9 cellular contexts compared by ENCODE assay signal in the genomic region with DNA sequence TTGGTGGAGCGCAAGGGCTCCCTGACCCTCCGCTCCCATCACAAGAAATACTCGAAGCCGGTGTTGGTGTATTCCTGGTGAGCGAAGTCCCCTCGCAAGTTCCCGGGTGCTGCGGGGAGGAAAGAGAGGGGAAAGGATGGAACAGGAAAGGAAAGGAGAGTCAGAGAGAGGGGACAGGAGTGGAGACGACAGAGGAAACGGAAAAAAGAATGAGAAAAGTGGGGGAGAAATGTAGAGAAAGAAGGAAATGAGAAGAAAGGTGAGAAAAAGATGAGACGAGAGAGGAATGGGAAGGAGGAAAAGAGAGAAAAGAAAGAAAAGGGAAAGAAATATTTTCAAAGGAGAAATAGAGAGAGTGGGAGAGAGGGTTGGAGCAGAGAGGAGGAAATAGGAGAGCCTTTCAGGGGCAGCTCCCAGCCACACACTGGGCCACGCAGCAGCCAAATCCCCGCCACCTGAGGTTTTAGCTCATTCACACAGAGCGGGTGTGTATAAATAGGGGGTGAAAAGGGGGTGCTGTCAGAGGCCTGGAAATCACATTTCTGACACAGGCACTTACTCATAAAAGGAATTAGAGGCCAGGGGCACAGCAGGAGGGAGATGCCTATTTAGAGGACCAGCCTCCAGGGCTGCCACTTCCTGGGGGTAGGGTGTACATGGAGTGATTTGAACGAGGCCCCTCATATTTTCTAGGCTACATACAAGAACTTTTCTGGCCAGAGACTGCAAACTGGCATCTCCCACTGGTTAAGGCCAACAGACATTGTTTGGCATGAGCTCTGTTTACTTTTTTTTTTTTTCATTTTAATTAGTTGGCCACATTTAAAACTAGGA. TPM values are rescaled to one million over a fixed set of nuclear protein-coding genes. Genes with fewer than 3 reads are reported as not detected.
A peak's percentile ranks its signal among the peaks of the same experiment; 100 is the strongest.
DNase-seq lines count a peak whose midpoint lies in the region; ATAC-seq, FAIRE-seq and TF ChIP-seq lines count a peak whose summit lies in the region.
"Had no signal": no experiment of that assay in that cellular context is flagged by ENCODE, and none has a peak within 500 bp of the region (broad histone marks: within the 10 kb centered on the region; RNA-seq: fewer than 3 reads in every experiment).

No MANE protein-coding gene starts in this region.

- TF ChIP-seq CTCF in astrocyte (IDR thresholded peaks at IDR 0.05; ENCODE audit: insufficient read depth, low read depth, low read length) (no peak), keratinocyte (optimal IDR thresholded peaks at IDR 0.05 in 1 of 3, IDR thresholded peaks at IDR 0.05 in 1 of 3, conservative IDR thresholded peaks at IDR 0.05 in 1 of 3; ENCODE audit: extremely low read depth in 1 of 3, insufficient read depth in 2 of 3, low read length in 3 of 3) (no peak), tibial nerve (IDR thresholded peaks at IDR 0.05) (no peak)

- H3K9me3 ChIP-seq in astrocyte (ENCODE audit: insufficient read depth, low read depth, low read length) (no peaks in the 10 kb centered on the region), keratinocyte (ENCODE audit: control insufficient read depth, low read depth, low read length) (no peaks in the 10 kb centered on the region), subcutaneous abdominal adipose tissue (ENCODE audit: control insufficient read depth in 5 of 5, low read length in 5 of 5) (no peaks in the 10 kb centered on the region), tibial nerve (no peaks in the 10 kb centered on the region)

- no peaks in the 10 kb centered on the region for H3K79me2 ChIP-seq in astrocyte (ENCODE audit: insufficient read depth, low read length)
- no peaks in the 10 kb centered on the region for H3K79me2 ChIP-seq in keratinocyte (ENCODE audit: control insufficient read depth, insufficient read depth, low read length)

- no peaks in the 10 kb centered on the region for H3K9me1 ChIP-seq in keratinocyte (ENCODE audit: control insufficient read depth, extremely low read depth, insufficient read depth, low read length)

- H3K4me3 ChIP-seq in astrocyte (ENCODE audit: insufficient read depth, low read depth, low read length) (peak overlapping the region; percentile 36), keratinocyte (ENCODE audit: control insufficient read depth in 2 of 3, extremely low read depth in 1 of 3, insufficient read depth in 2 of 3, low read depth in 1 of 3, low read length in 3 of 3) (peak overlapping the region in 1 of 3 experiments; percentile 39), subcutaneous abdominal adipose tissue (ENCODE audit: low read depth in 1 of 5, low read length in 5 of 5) (peak overlapping the region in 3 of 5 donors; percentile 22 to 41 (median 31)), tibial nerve (peak overlapping the region in 1 of 4 donors; percentile 18)

- FAIRE-seq in astrocyte (lab: Jason Lieb, UNC), result no peak
- no peak for FAIRE-seq in keratinocyte (lab: Jason Lieb, UNC)

- H3K4me1 ChIP-seq in astrocyte (ENCODE audit: insufficient read depth, low read length) (peaks cover 5% of the 10 kb centered on the region), keratinocyte (ENCODE audit: control insufficient read depth, extremely low read depth, insufficient read depth, low read length) (no peaks in the 10 kb centered on the region), subcutaneous abdominal adipose tissue (ENCODE audit: control insufficient read depth in 5 of 5, insufficient read depth in 5 of 5, low read length in 5 of 5) (peaks cover 0 to 7% (median 6%) of the 10 kb centered on the region in 5 donors), tibial nerve (peaks cover 0 to 8% (median 0%) of the 10 kb centered on the region in 4 donors)

- H3K36me3 ChIP-seq in astrocyte (ENCODE audit: insufficient read depth, low read length), result no peaks in the 10 kb centered on the region
- no peaks in the 10 kb centered on the region for H3K36me3 ChIP-seq in keratinocyte (ENCODE audit: control insufficient read depth in 2 of 2, extremely low read depth in 1 of 2, insufficient read depth in 2 of 2, low read length in 2 of 2)
- no peaks in the 10 kb centered on the region for H3K36me3 ChIP-seq in subcutaneous abdominal adipose tissue (ENCODE audit: control insufficient read depth in 5 of 5, insufficient read depth in 5 of 5, low read length in 5 of 5)
- no peaks in the 10 kb centered on the region for H3K36me3 ChIP-seq in tibial nerve

- H3K27ac Mint-ChIP-seq in activated naive CD4-positive, alpha-beta T cell treated with anti-CD3 and anti-CD28 coated beads, Interleukin-2, amount 10 ng/mL, durations not matched to agents 7 days and 5 days, result no peak overlapping the region
- no peak overlapping the region for H3K27ac Mint-ChIP-seq in astrocyte (ENCODE audit: unreplicated experiment)

- H2AFZ ChIP-seq in astrocyte (ENCODE audit: low read depth, low read length), result peak overlapping the region; percentile 86
- H2AFZ ChIP-seq in keratinocyte (ENCODE audit: control insufficient read depth, low read length), result no peak overlapping the region

- CTCF ChIA-PET in activated naive CD4-positive, alpha-beta T cell treated with anti-CD3 and anti-CD28 coated beads, Interleukin-2, amount 10 ng/mL, durations not matched to agents 7 days and 5 days (lab: Charles Lee), result no interaction called here

- no peak overlapping the region for H3K27ac ChIP-seq in astrocyte (ENCODE audit: low read depth, low read length)
- H3K27ac ChIP-seq in keratinocyte (ENCODE audit: control insufficient read depth, insufficient read depth, low read length), result no peak overlapping the region
- no peak overlapping the region for H3K27ac ChIP-seq in subcutaneous abdominal adipose tissue (ENCODE audit: low read depth, low read length)
- no peak overlapping the region for H3K27ac ChIP-seq in tibial nerve

- 45% methylated on average over 15 of the region's 15 CpGs for WGBS in tibial nerve, 2 donors

- ATAC-seq in esophagus mucosa, result no peak

- H4K20me1 ChIP-seq in astrocyte (ENCODE audit: insufficient read depth, low read length) (no peaks in the 10 kb centered on the region), keratinocyte (ENCODE audit: control insufficient read depth, extremely low read depth, insufficient read depth, low read length) (no peaks in the 10 kb centered on the region)

- H3K27me3 Mint-ChIP-seq in activated naive CD4-positive, alpha-beta T cell treated with anti-CD3 and anti-CD28 coated beads, Interleukin-2, amount 10 ng/mL, durations not matched to agents 7 days and 5 days, result peaks cover 23% of the 10 kb centered on the region
- peaks cover 10% of the 10 kb centered on the region for H3K27me3 Mint-ChIP-seq in astrocyte (ENCODE audit: low read depth, unreplicated experiment)

- DNase-seq in activated naive CD4-positive, alpha-beta T cell treated with anti-CD3 and anti-CD28 coated beads, Interleukin-2, amount 10 ng/mL, durations not matched to agents 7 days and 5 days, result no peak
- DNase-seq in activated naive CD4-positive, alpha-beta T cell (lab: John Stamatoyannopoulos, UW), result no peak
- no peak for DNase-seq in astrocyte (ENCODE audit: low read depth)
- no peak for DNase-seq in keratinocyte (ENCODE audit: low read depth, low spot score)
- no peak for DNase-seq in SK-N-DZ (ENCODE audit: low spot score)
- no peak for DNase-seq in tibial nerve (ENCODE audit: low spot score in 2 of 2)

- TF ChIP-seq POLR2A in tibial nerve (IDR thresholded peaks at IDR 0.05), result no peak

- dilution Hi-C loops in keratinocyte (cut with MboI; ENCODE audit: extremely low pct_ligation_motif_present, low sequenced_read_pairs), result no loop called here

- H3K4me1 Mint-ChIP-seq in activated naive CD4-positive, alpha-beta T cell treated with anti-CD3 and anti-CD28 coated beads, Interleukin-2, amount 10 ng/mL, durations not matched to agents 7 days and 5 days, result peaks cover 56% of the 10 kb centered on the region
- peaks cover 9% of the 10 kb centered on the region for H3K4me1 Mint-ChIP-seq in astrocyte (ENCODE audit: low read depth, unreplicated experiment)

- peaks cover 3% of the 10 kb centered on the region for H3K9me3 Mint-ChIP-seq in activated naive CD4-positive, alpha-beta T cell treated with anti-CD3 and anti-CD28 coated beads, Interleukin-2, amount 10 ng/mL, durations not matched to agents 7 days and 5 days
- no peaks in the 10 kb centered on the region for H3K9me3 Mint-ChIP-seq in astrocyte (ENCODE audit: unreplicated experiment)
- H3K9me3 Mint-ChIP-seq: central memory CD8-positive, alpha-beta T cell had no signal

- no peak overlapping the region for H3K9ac ChIP-seq in astrocyte (ENCODE audit: low read length)
- no peak overlapping the region for H3K9ac ChIP-seq in keratinocyte (ENCODE audit: control insufficient read depth, extremely low read depth, insufficient read depth, low read length)
- no peak overlapping the region for H3K9ac ChIP-seq in subcutaneous abdominal adipose tissue (ENCODE audit: low read length in 5 of 5)

- H3K36me3 Mint-ChIP-seq in activated naive CD4-positive, alpha-beta T cell treated with anti-CD3 and anti-CD28 coated beads, Interleukin-2, amount 10 ng/mL, durations not matched to agents 7 days and 5 days, result peaks cover 6% of the 10 kb centered on the region
- H3K36me3 Mint-ChIP-seq in astrocyte (ENCODE audit: low read depth, unreplicated experiment), result no peaks in the 10 kb centered on the region

- H3K4me2 ChIP-seq in astrocyte (ENCODE audit: low read length), result peak overlapping the region; percentile 83
- H3K4me2 ChIP-seq in keratinocyte (ENCODE audit: control insufficient read depth, extremely low read depth, insufficient read depth, low read depth, low read length), result peak overlapping the region; percentile 30

- peak overlapping the region; percentile 59 for H3K4me3 Mint-ChIP-seq in activated naive CD4-positive, alpha-beta T cell treated with anti-CD3 and anti-CD28 coated beads, Interleukin-2, amount 10 ng/mL, durations not matched to agents 7 days and 5 days
- H3K4me3 Mint-ChIP-seq in astrocyte (ENCODE audit: unreplicated experiment), result peak overlapping the region; percentile 68

- no peak for TF ChIP-seq EP300 in tibial nerve (IDR thresholded peaks at IDR 0.05)

- H3K27me3 ChIP-seq in astrocyte (ENCODE audit: insufficient read depth, low read length) (no peaks in the 10 kb centered on the region), keratinocyte (ENCODE audit: control insufficient read depth, extremely low read depth, insufficient read depth, low read length) (no peaks in the 10 kb centered on the region), subcutaneous abdominal adipose tissue (ENCODE audit: control insufficient read depth in 5 of 5, insufficient read depth in 4 of 5, low read length in 5 of 5) (peaks cover 6 to 20% (median 9%) of the 10 kb centered on the region in 5 donors), tibial nerve (peaks cover 0 to 6% of the 10 kb centered on the region in 2 donors)

RNA-seq across cellular contexts. Expression of gene CFAP95, which starts 0.6 kb away (rescaled TPM):
- total RNA-seq in astrocyte, result 0.53 and 0.91 TPM in 2 replicates
- polyA plus RNA-seq in keratinocyte, result 0.08 TPM in 1 of 3 replicates, not detected in the others
- polyA plus RNA-seq in keratinocyte (2011; ENCODE audit: low read depth), result not detected
- not detected in 2 replicates for polyA plus RNA-seq in keratinocyte (2011; cell fraction: cytosol; rRNA removed)
- not detected in 2 replicates for polyA plus RNA-seq in keratinocyte (2011; cell fraction: nucleus; rRNA removed)
- not detected in 2 replicates for polyA plus RNA-seq in keratinocyte (2012; ENCODE audit: low replicate concordance)
- not detected in 3 replicates for polyA minus RNA-seq in keratinocyte
- polyA minus RNA-seq in keratinocyte (2011; cell fraction: cytosol; rRNA and poly(A)+ RNA removed), result not detected
- not detected in 2 replicates for polyA minus RNA-seq in keratinocyte (2011; cell fraction: nucleus; rRNA and poly(A)+ RNA removed)
- polyA plus RNA-seq in SK-N-DZ (2014; cell fraction: cytosol; rRNA removed), result not detected in 2 replicates
- 0.29 and 0.99 TPM in 2 replicates for polyA plus RNA-seq in SK-N-DZ (2014; cell fraction: nucleus; rRNA removed)
- total RNA-seq in esophagus mucosa, result not detected
- total RNA-seq in tibial nerve, result not detected
